1 cellular context compared by ENCODE assay signal in genomic region chrX:77561372-77561771, GRCh38.
TF ChIP-seq lines count a peak whose summit lies in the region.

No MANE protein-coding gene starts in this region.

TF ChIP-seq in HepG2, 621 proteins besides CTCF, POLR2A, EP300 and RAD21 (continued from another document):
- TF ChIP-seq ZBTB33 (CRISPR knock-in tag; IDR thresholded peaks at IDR 0.05), result no peak
